Comparison of ENCODE assay signal across 9 cellular contexts in genomic region chr2:58569460-58570185, GRCh38.
DNase-seq lines count a peak whose midpoint lies in the region; ATAC-seq and TF ChIP-seq lines count a peak whose summit lies in the region.
"Had no signal": no experiment of that assay in that cellular context is flagged by ENCODE, and none has a peak within 500 bp of the region (broad histone marks: within the 10 kb centered on the region; RNA-seq: fewer than 3 reads in every experiment).

No MANE protein-coding gene starts in this region.

- H3K36me3 Mint-ChIP-seq in activated CD4-positive, alpha-beta memory T cell treated with anti-CD3 and anti-CD28 coated beads for 36 hours = no peaks in the 10 kb centered on the region

- ATAC-seq in GM19023 (IDR thresholded peaks at IDR 0.05; ENCODE audit: unreplicated experiment) = peak; percentile 36
- ATAC-seq in HG03354 (IDR thresholded peaks at IDR 0.05; ENCODE audit: poor library complexity, severe bottlenecking, unreplicated experiment) = peak; percentile 43
- peak; percentile 13 for ATAC-seq in mucosa of descending colon
- ATAC-seq in GM18520 (IDR thresholded peaks at IDR 0.05; ENCODE audit: unreplicated experiment) = no peak

- H3K4me1 Mint-ChIP-seq in activated CD4-positive, alpha-beta memory T cell treated with anti-CD3 and anti-CD28 coated beads for 36 hours (ENCODE audit: low read depth) = no peaks in the 10 kb centered on the region

- no peak overlapping the region for H3K27ac ChIP-seq in testis
- H3K27ac ChIP-seq: vagina had no signal

- no peak for TF ChIP-seq POLR2A in testis (IDR thresholded peaks at IDR 0.05)

- CTCF ChIA-PET in activated CD4-positive, alpha-beta memory T cell treated with anti-CD3 and anti-CD28 coated beads for 36 hours (lab: Charles Lee) = no interaction called here

- WGBS in testis, 2 donors = 57 to 60% methylated on average over 7 of the region's 7 CpGs

- no peaks in the 10 kb centered on the region for H3K27me3 ChIP-seq in testis
- H3K27me3 ChIP-seq: vagina had no signal

- intact Hi-C loops in activated CD4-positive, alpha-beta memory T cell treated with anti-CD3 and anti-CD28 coated beads for 36 hours (cut with micrococcal nuclease) = loop anchor here (5.0 kb wide), 1 partner anchor 1983 kb away; the partner anchor contains the start of gene BCL11A
- intact Hi-C loops in mucosa of descending colon (cut with DNase I, micrococcal nuclease) = no loop called here
- intact Hi-C loops in testis (cut with DNase I; ENCODE audit: low total_unique reads) = no loop called here

- no peak overlapping the region for H3K27ac Mint-ChIP-seq in activated CD4-positive, alpha-beta memory T cell treated with anti-CD3 and anti-CD28 coated beads for 36 hours

- POLR2A ChIA-PET in activated CD4-positive, alpha-beta memory T cell treated with anti-CD3 and anti-CD28 coated beads for 36 hours (lab: Charles Lee) = interaction anchor here (0.6 kb wide), 1 partner anchor 98 kb away, joined by 4 read pairs; no protein-coding TSS in a partner anchor

- no peak for TF ChIP-seq CTCF in mucosa of descending colon (IDR thresholded peaks at IDR 0.05)
- no peak for TF ChIP-seq CTCF in testis (IDR thresholded peaks at IDR 0.05)

- H3K9me3 ChIP-seq in mucosa of descending colon = no peaks in the 10 kb centered on the region
- no peaks in the 10 kb centered on the region for H3K9me3 ChIP-seq in testis
- H3K9me3 ChIP-seq: vagina had no signal

- H3K4me1 ChIP-seq in mucosa of descending colon (ENCODE audit: low read depth) = no peaks in the 10 kb centered on the region
- no peaks in the 10 kb centered on the region for H3K4me1 ChIP-seq in testis
- H3K4me1 ChIP-seq: vagina had no signal

- H3K9me3 Mint-ChIP-seq in activated CD4-positive, alpha-beta memory T cell treated with anti-CD3 and anti-CD28 coated beads for 36 hours = no peaks in the 10 kb centered on the region

- H3K36me3 ChIP-seq in mucosa of descending colon (ENCODE audit: low read depth) (no peaks in the 10 kb centered on the region), testis (ENCODE audit: low read depth, missing control alignments) (no peaks in the 10 kb centered on the region)
- H3K36me3 ChIP-seq: vagina had no signal

- H3K4me3 Mint-ChIP-seq in activated CD4-positive, alpha-beta memory T cell treated with anti-CD3 and anti-CD28 coated beads for 36 hours = no peak overlapping the region

- DNase-seq in activated CD4-positive, alpha-beta memory T cell treated with anti-CD3 and anti-CD28 coated beads for 36 hours = peak; percentile 22
- no peak for DNase-seq in mucosa of descending colon
- DNase-seq in testis = no peak
- no peak for DNase-seq in GM19240 (ENCODE audit: insufficient read length, low spot score)
- DNase-seq: activated effector memory CD4-positive, alpha-beta T cell treated with Interleukin-2 at 50 U/mL for 16 hours had no signal

- H3K4me3 ChIP-seq in mucosa of descending colon (no peak overlapping the region), testis (no peak overlapping the region)
- H3K4me3 ChIP-seq: vagina had no signal

- H3K27me3 Mint-ChIP-seq in activated CD4-positive, alpha-beta memory T cell treated with anti-CD3 and anti-CD28 coated beads for 36 hours = peaks cover 2% of the 10 kb centered on the region
